ENCODE assay signal across 23 cellular contexts in the genomic region with DNA sequence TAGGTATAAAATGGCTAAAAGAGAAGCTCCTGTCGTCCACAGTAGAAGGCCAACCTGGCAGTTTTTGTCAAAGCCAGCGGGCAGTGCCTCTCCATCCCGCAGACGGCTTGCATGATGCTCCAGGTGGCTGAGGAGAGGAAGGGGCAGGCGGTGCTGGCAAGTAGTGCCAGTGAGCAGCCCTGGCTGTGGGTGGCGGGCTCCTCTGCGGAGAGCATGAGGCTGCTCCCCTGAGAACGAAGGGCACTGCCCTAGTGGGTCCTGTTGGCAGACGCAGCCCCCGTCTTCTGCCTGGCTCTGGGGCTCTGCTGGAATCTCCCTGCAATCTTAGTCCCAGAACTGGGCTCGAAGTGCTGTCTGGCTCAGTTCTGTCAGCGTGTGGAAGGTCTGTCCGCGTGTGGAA. TPM values are rescaled to one million over a fixed set of nuclear protein-coding genes. Genes with fewer than 3 reads are reported as not detected.
DNase-seq lines count a peak whose midpoint lies in the region; ATAC-seq, FAIRE-seq and TF ChIP-seq lines count a peak whose summit lies in the region.
"Had no signal": no experiment of that assay in that cellular context is flagged by ENCODE, and none has a peak within 500 bp of the region (broad histone marks: within the 10 kb centered on the region; RNA-seq: fewer than 3 reads in every experiment).

No MANE protein-coding gene starts in this region.

- intact Hi-C loops in activated naive CD4-positive, alpha-beta T cell treated with anti-CD3 and anti-CD28 coated beads for 36 hours (cut with micrococcal nuclease) = no loop called here
- intact Hi-C loops in kidney (cut with DNase I) = no loop called here

- no peaks in the 10 kb centered on the region for H3K9me3 ChIP-seq in kidney (ENCODE audit: control insufficient read depth in 1 of 2, low read length in 2 of 2)
- H3K9me3 ChIP-seq: Caco-2 had no signal

- ATAC-seq in stimulated activated effector memory CD8-positive, alpha-beta T cell treated with anti-CD3 and anti-CD28 coated beads, Interleukin-12 subunit alpha, Interleukin-12 subunit beta, amount 100 ng/mL, for 72 hours = no peak
- ATAC-seq in GM21576 (IDR thresholded peaks at IDR 0.05; ENCODE audit: unreplicated experiment) = no peak
- ATAC-seq: A549, GM23338 had no signal

- H3K36me3 Mint-ChIP-seq in activated naive CD4-positive, alpha-beta T cell treated with anti-CD3 and anti-CD28 coated beads, Interleukin-2, amount 10 ng/mL, durations not matched to agents 7 days and 5 days = peaks cover 41% of the 10 kb centered on the region
- peaks cover 20% of the 10 kb centered on the region for H3K36me3 Mint-ChIP-seq in activated naive CD4-positive, alpha-beta T cell treated with anti-CD3 and anti-CD28 coated beads for 36 hours (ENCODE audit: low read depth)
- H3K36me3 Mint-ChIP-seq in stimulated activated effector memory CD8-positive, alpha-beta T cell treated with anti-CD3 and anti-CD28 coated beads, Interleukin-12 subunit alpha, Interleukin-12 subunit beta, amount 100 ng/mL, for 72 hours = peaks cover 99% of the 10 kb centered on the region

- no peak for FAIRE-seq in kidney (lab: Jason Lieb, UNC)
- FAIRE-seq: A549, GM12892, GM18507, H54 had no signal

- no peak overlapping the region for H3K27ac ChIP-seq in kidney (ENCODE audit: low read depth in 2 of 2, low read length in 2 of 2)
- H3K27ac ChIP-seq: 22Rv1, A549, C4-2B, HL-60 had no signal

- no peaks in the 10 kb centered on the region for H3K4me1 Mint-ChIP-seq in activated naive CD4-positive, alpha-beta T cell treated with anti-CD3 and anti-CD28 coated beads, Interleukin-2, amount 10 ng/mL, durations not matched to agents 7 days and 5 days
- H3K4me1 Mint-ChIP-seq in activated naive CD4-positive, alpha-beta T cell treated with anti-CD3 and anti-CD28 coated beads for 36 hours (ENCODE audit: low read depth) = no peaks in the 10 kb centered on the region
- H3K4me1 Mint-ChIP-seq in stimulated activated effector memory CD8-positive, alpha-beta T cell treated with anti-CD3 and anti-CD28 coated beads, Interleukin-12 subunit alpha, Interleukin-12 subunit beta, amount 100 ng/mL, for 72 hours = peaks cover 6% of the 10 kb centered on the region
- H3K4me1 Mint-ChIP-seq: GM23338 had no signal

- H3K4me1 ChIP-seq in kidney (ENCODE audit: control insufficient read depth in 1 of 2, insufficient read depth in 1 of 2, low read depth in 1 of 2, low read length in 2 of 2) = no peaks in the 10 kb centered on the region
- H3K4me1 ChIP-seq: A549, Caco-2 had no signal

- H3K9me3 Mint-ChIP-seq in activated naive CD4-positive, alpha-beta T cell treated with anti-CD3 and anti-CD28 coated beads, Interleukin-2, amount 10 ng/mL, durations not matched to agents 7 days and 5 days = no peaks in the 10 kb centered on the region
- no peaks in the 10 kb centered on the region for H3K9me3 Mint-ChIP-seq in activated naive CD4-positive, alpha-beta T cell treated with anti-CD3 and anti-CD28 coated beads for 36 hours
- H3K9me3 Mint-ChIP-seq in stimulated activated effector memory CD8-positive, alpha-beta T cell treated with anti-CD3 and anti-CD28 coated beads, Interleukin-12 subunit alpha, Interleukin-12 subunit beta, amount 100 ng/mL, for 72 hours = no peaks in the 10 kb centered on the region
- H3K9me3 Mint-ChIP-seq: CD4-positive, alpha-beta T cell had no signal

- peaks cover 48 to 50% of the 10 kb centered on the region in 2 donors for H3K36me3 ChIP-seq in kidney (ENCODE audit: control insufficient read depth in 1 of 2, insufficient read depth in 2 of 2, low read length in 2 of 2)

- DNase-seq in activated naive CD4-positive, alpha-beta T cell treated with anti-CD3 and anti-CD28 coated beads, Interleukin-2, amount 10 ng/mL, durations not matched to agents 7 days and 5 days = no peak
- DNase-seq in activated naive CD4-positive, alpha-beta T cell treated with anti-CD3 and anti-CD28 coated beads for 36 hours = no peak
- DNase-seq in D341Med (ENCODE audit: low spot score) (peak; percentile 22), kidney (peak; percentile 67)
- DNase-seq in stimulated activated effector memory CD8-positive, alpha-beta T cell treated with anti-CD3 and anti-CD28 coated beads, Interleukin-12 subunit alpha, Interleukin-12 subunit beta, amount 100 ng/mL, for 72 hours (ENCODE audit: low spot score in 2 of 2) = no peak
- no peak for DNase-seq in activated CD8-positive, alpha-beta memory T cell treated with anti-CD3 and anti-CD28 coated beads, Interleukin-2, amount 50 U/mL, for 4 hours
- DNase-seq: AML-193; Caco-2; CD4-positive, alpha-beta T cell; DMS153; DMS79; GDM1; HCEC 1CT; IMR-90 had no signal

- peak overlapping the region; percentile 7 for H3K27ac Mint-ChIP-seq in activated naive CD4-positive, alpha-beta T cell treated with anti-CD3 and anti-CD28 coated beads, Interleukin-2, amount 10 ng/mL, durations not matched to agents 7 days and 5 days
- H3K27ac Mint-ChIP-seq in activated naive CD4-positive, alpha-beta T cell treated with anti-CD3 and anti-CD28 coated beads for 36 hours = no peak overlapping the region
- peak overlapping the region; percentile 32 for H3K27ac Mint-ChIP-seq in stimulated activated effector memory CD8-positive, alpha-beta T cell treated with anti-CD3 and anti-CD28 coated beads, Interleukin-12 subunit alpha, Interleukin-12 subunit beta, amount 100 ng/mL, for 72 hours
- H3K27ac Mint-ChIP-seq: CD4-positive, alpha-beta T cell; GM23338 had no signal

- CTCF ChIA-PET in activated naive CD4-positive, alpha-beta T cell treated with anti-CD3 and anti-CD28 coated beads, Interleukin-2, amount 10 ng/mL, durations not matched to agents 7 days and 5 days (lab: Charles Lee) = no interaction called here
- CTCF ChIA-PET in activated naive CD4-positive, alpha-beta T cell treated with anti-CD3 and anti-CD28 coated beads for 36 hours (lab: Charles Lee) = no interaction called here

- no peak overlapping the region for H3K4me3 Mint-ChIP-seq in activated naive CD4-positive, alpha-beta T cell treated with anti-CD3 and anti-CD28 coated beads, Interleukin-2, amount 10 ng/mL, durations not matched to agents 7 days and 5 days
- no peak overlapping the region for H3K4me3 Mint-ChIP-seq in activated naive CD4-positive, alpha-beta T cell treated with anti-CD3 and anti-CD28 coated beads for 36 hours
- no peak overlapping the region for H3K4me3 Mint-ChIP-seq in stimulated activated effector memory CD8-positive, alpha-beta T cell treated with anti-CD3 and anti-CD28 coated beads, Interleukin-12 subunit alpha, Interleukin-12 subunit beta, amount 100 ng/mL, for 72 hours
- H3K4me3 Mint-ChIP-seq: CD4-positive, alpha-beta T cell; GM23338 had no signal

- no peak for TF ChIP-seq CTCF in kidney (IDR thresholded peaks at IDR 0.05; ENCODE audit: borderline replicate concordance, extremely low read depth, insufficient read depth)

- no peaks in the 10 kb centered on the region for H3K27me3 Mint-ChIP-seq in activated naive CD4-positive, alpha-beta T cell treated with anti-CD3 and anti-CD28 coated beads, Interleukin-2, amount 10 ng/mL, durations not matched to agents 7 days and 5 days
- H3K27me3 Mint-ChIP-seq in activated naive CD4-positive, alpha-beta T cell treated with anti-CD3 and anti-CD28 coated beads for 36 hours (ENCODE audit: low read depth) = no peaks in the 10 kb centered on the region
- H3K27me3 Mint-ChIP-seq: CD4-positive, alpha-beta T cell had no signal

- no peak overlapping the region for H3K9ac ChIP-seq in kidney (ENCODE audit: low read length in 2 of 2)

- no peak overlapping the region for H3K4me3 ChIP-seq in kidney (ENCODE audit: low read length in 2 of 2)
- H3K4me3 ChIP-seq: A549, GM23338 had no signal

RNA-seq across cellular contexts. Expression of a gene that starts 50.9 kb away (rescaled TPM):
- 100 to 1,000 TPM; 100 TPM for total RNA-seq in activated naive CD4-positive, alpha-beta T cell treated with anti-CD3 and anti-CD28 coated beads for 36 hours
- total RNA-seq in kidney = 73.9 TPM
- polyA plus RNA-seq in kidney (ENCODE audit: insufficient read depth, low read depth, low replicate concordance) = 18.1 TPM

RNA-seq across cellular contexts. Expression of a gene that starts 57.4 kb away (rescaled TPM):
- 1 to 10 TPM; 7.5 to 8.3 TPM for total RNA-seq in activated naive CD4-positive, alpha-beta T cell treated with anti-CD3 and anti-CD28 coated beads for 36 hours
- 8.0 TPM for total RNA-seq in kidney
- polyA plus RNA-seq in kidney (ENCODE audit: insufficient read depth, low read depth, low replicate concordance) = 10.6 TPM

Comparison
In these comparisons a context has a peak if more than half of its experiments do, and no peak if none do; other contexts are left out.
1. DNase-seq: peak in D341Med (single experiment) and kidney (single experiment); none in activated naive CD4-positive, alpha-beta T cell treated with anti-CD3 and anti-CD28 coated beads, Interleukin-2, amount 10 ng/mL, durations not matched to agents 7 days and 5 days (single experiment), activated naive CD4-positive, alpha-beta T cell treated with anti-CD3 and anti-CD28 coated beads for 36 hours (single experiment), stimulated activated effector memory CD8-positive, alpha-beta T cell treated with anti-CD3 and anti-CD28 coated beads, Interleukin-12 subunit alpha, Interleukin-12 subunit beta, amount 100 ng/mL, for 72 hours (0 of 2) and activated CD8-positive, alpha-beta memory T cell treated with anti-CD3 and anti-CD28 coated beads, Interleukin-2, amount 50 U/mL, for 4 hours (single experiment).